In the genomic region with DNA sequence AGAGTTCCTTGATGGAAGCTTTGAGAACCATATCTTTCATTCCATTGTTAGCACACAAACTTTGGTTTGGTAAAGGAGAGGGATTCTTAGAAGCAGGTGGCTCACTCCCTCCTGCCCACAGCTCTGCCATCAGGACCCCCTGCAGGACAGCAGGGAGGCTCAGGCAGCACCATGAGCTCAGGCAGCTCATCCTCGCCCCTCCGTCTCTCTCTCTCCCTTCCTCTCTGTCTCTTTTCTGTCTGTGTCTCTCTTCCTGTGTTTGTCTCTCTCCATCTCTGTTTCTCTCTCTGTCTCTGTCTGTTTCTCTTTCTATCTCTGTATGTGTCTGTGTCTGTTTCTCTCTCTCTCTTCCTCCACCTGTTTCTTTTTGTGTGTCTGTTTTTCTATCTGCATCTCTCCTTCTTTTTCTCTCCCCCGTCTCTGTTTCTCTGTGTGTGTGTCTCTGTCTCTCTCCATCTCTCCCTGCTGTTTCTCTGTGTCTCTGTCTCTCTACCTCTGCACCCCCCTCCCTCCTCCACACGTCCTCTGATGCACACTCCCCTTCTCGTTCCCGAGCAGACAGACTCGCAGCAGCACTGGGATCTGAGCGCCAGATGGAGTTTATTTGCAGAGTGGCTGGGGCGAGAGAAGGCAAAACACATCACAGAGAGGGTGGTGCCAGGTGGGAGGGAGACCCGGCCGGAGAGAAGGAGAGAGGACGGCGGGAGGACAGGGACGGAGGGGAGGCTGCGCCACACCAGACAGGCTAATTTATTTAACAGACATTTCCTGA, we compare ENCODE assay signal across 12 cellular contexts. TPM values are rescaled to one million over a fixed set of nuclear protein-coding genes. Genes with fewer than 3 reads are reported as not detected.
DNase-seq lines count a peak whose midpoint lies in the region; ATAC-seq lines count a peak whose summit lies in the region.
"Had no signal": no experiment of that assay in that cellular context is flagged by ENCODE, and none has a peak within 500 bp of the region (broad histone marks: within the 10 kb centered on the region; RNA-seq: fewer than 3 reads in every experiment).

No MANE protein-coding gene starts in this region.

- no peaks in the 10 kb centered on the region for H3K4me1 Mint-ChIP-seq in activated naive CD4-positive, alpha-beta T cell treated with anti-CD3 and anti-CD28 coated beads for 36 hours (ENCODE audit: low read depth)

- intact Hi-C loops in activated naive CD4-positive, alpha-beta T cell treated with anti-CD3 and anti-CD28 coated beads for 36 hours (cut with micrococcal nuclease) = no loop called here

- DNase-seq in DMS 273 treated with DMSO at 0.1 percent for 48 hours (lab: John Stamatoyannopoulos, UW) = peak; percentile 94
- DNase-seq in NCI-H146 treated with DMSO at 0.1 percent for 48 hours (lab: John Stamatoyannopoulos, UW; ENCODE audit: unreplicated experiment) = peak; percentile 93
- peak; percentile 89 to 96 for DNase-seq in SHP77 (lab: John Stamatoyannopoulos, UW)
- peak; percentile 5 for DNase-seq in kidney glomerular epithelial cell (lab: John Stamatoyannopoulos, UW)
- no peak for DNase-seq in activated effector memory CD4-positive, alpha-beta T cell treated with Interleukin-2 at 50 U/mL for 16 hours
- DNase-seq in activated CD8-positive, alpha-beta memory T cell treated with anti-CD3 and anti-CD28 coated beads, Interleukin-2, amount 50 U/mL, for 48 hours = no peak
- DNase-seq in activated naive CD4-positive, alpha-beta T cell treated with anti-CD3 and anti-CD28 coated beads for 36 hours = no peak
- DNase-seq: psoas muscle, stomach had no signal

- no peak overlapping the region for H3K27ac Mint-ChIP-seq in activated naive CD4-positive, alpha-beta T cell treated with anti-CD3 and anti-CD28 coated beads for 36 hours

- CTCF ChIA-PET in activated naive CD4-positive, alpha-beta T cell treated with anti-CD3 and anti-CD28 coated beads for 36 hours (lab: Charles Lee) = no interaction called here

- no peaks in the 10 kb centered on the region for H3K36me3 Mint-ChIP-seq in activated naive CD4-positive, alpha-beta T cell treated with anti-CD3 and anti-CD28 coated beads for 36 hours (ENCODE audit: low read depth)

- ATAC-seq in HG03457 (IDR thresholded peaks at IDR 0.05; ENCODE audit: unreplicated experiment) = no peak
- ATAC-seq: psoas muscle had no signal

- peaks cover 5% of the 10 kb centered on the region for H3K27me3 Mint-ChIP-seq in activated naive CD4-positive, alpha-beta T cell treated with anti-CD3 and anti-CD28 coated beads for 36 hours (ENCODE audit: low read depth)

- H3K9me3 Mint-ChIP-seq in activated naive CD4-positive, alpha-beta T cell treated with anti-CD3 and anti-CD28 coated beads for 36 hours = no peaks in the 10 kb centered on the region

- no peak overlapping the region for H3K4me3 Mint-ChIP-seq in activated naive CD4-positive, alpha-beta T cell treated with anti-CD3 and anti-CD28 coated beads for 36 hours

RNA-seq across cellular contexts. Expression of gene SBK2, which starts 8.7 kb away (rescaled TPM):
- total RNA-seq in activated naive CD4-positive, alpha-beta T cell treated with anti-CD3 and anti-CD28 coated beads for 36 hours = not detected
- total RNA-seq: aorta, mesenteric fat pad, stomach had no signal

RNA-seq across cellular contexts. Expression of gene SBK3, which starts 17.1 kb away (rescaled TPM):
- not detected for total RNA-seq in activated naive CD4-positive, alpha-beta T cell treated with anti-CD3 and anti-CD28 coated beads for 36 hours

RNA-seq across cellular contexts. Expression of gene SSC5D, which starts 40.0 kb away (rescaled TPM):
- under 1 TPM; 0.25 to 0.48 TPM for total RNA-seq in activated naive CD4-positive, alpha-beta T cell treated with anti-CD3 and anti-CD28 coated beads for 36 hours

RNA-seq across cellular contexts. Expression of gene NAT14, which starts 43.2 kb away (rescaled TPM):
- total RNA-seq in activated naive CD4-positive, alpha-beta T cell treated with anti-CD3 and anti-CD28 coated beads for 36 hours = 1 to 10 TPM; 7.6 to 8.0 TPM

RNA-seq across cellular contexts. Expression of gene ZNF628, which starts 51.8 kb away (rescaled TPM):
- 1 to 10 TPM; 6.0 to 6.1 TPM for total RNA-seq in activated naive CD4-positive, alpha-beta T cell treated with anti-CD3 and anti-CD28 coated beads for 36 hours

Comparison
In these comparisons a context has a peak if more than half of its experiments do, and no peak if none do; other contexts are left out.
1. DNase-seq: peak in DMS 273 treated with DMSO at 0.1 percent for 48 hours (single experiment), NCI-H146 treated with DMSO at 0.1 percent for 48 hours (single experiment), SHP77 (2 of 2) and kidney glomerular epithelial cell (single experiment); none in activated effector memory CD4-positive, alpha-beta T cell treated with Interleukin-2 at 50 U/mL for 16 hours (single experiment), activated CD8-positive, alpha-beta memory T cell treated with anti-CD3 and anti-CD28 coated beads, Interleukin-2, amount 50 U/mL, for 48 hours (single experiment) and activated naive CD4-positive, alpha-beta T cell treated with anti-CD3 and anti-CD28 coated beads for 36 hours (single experiment).